ENCODE assay signal across 26 cellular contexts in the genomic region with DNA sequence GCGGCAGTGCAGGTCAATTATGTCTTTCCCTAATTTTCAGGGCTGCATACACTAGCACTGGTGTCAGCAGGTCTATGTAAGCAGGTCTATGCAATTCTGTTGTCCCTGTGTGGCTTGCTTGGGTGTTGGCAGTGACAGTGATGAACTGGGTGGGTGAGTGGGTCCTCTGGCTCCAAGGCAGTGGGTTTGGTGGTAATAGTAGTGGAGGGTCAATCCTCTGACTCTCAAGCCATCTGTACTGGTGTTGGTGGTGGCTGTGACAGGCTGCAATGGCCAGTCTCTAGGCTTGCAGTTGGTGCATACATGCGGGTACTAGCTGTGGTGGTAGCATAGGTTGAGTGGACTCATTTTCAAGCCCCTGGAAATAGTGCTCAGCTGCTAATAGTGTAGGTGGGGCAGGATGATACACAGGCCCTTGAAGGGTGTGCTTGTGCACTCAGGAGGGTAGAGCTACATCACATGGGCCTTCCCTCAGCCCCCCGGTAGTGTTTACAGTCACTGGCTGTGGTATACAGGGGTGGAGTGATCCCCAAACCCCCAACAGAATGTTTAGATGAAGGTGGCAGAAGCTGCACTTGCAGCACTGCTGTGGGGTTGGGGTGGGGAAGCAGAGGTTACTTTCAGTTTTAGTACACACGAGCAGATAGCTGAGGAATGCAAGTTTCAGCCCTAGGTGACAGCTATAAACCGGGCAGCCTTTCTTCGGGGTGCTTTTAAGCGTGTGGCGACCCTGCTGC.
DNase-seq lines count a peak whose midpoint lies in the region; ATAC-seq, FAIRE-seq and TF ChIP-seq lines count a peak whose summit lies in the region.
"Had no signal": no experiment of that assay in that cellular context is flagged by ENCODE, and none has a peak within 500 bp of the region (broad histone marks: within the 10 kb centered on the region; RNA-seq: fewer than 3 reads in every experiment).

No MANE protein-coding gene starts in this region.

- BruUV-seq in GM12878 (replicated peaks; lab: Mats Ljungman, UMichigan) = no TSS peak

- POLR2A ChIA-PET in GM12878 (lab: Charles Lee) = interaction anchor here (0.6 kb wide), 1 partner anchor 148 kb away, joined by 7 read pairs; no protein-coding TSS in a partner anchor

- FAIRE-seq in GM12878 (lab: Jason Lieb, UNC) (no peak), small intestine (lab: Jason Lieb, UNC) (no peak)
- FAIRE-seq: G401.6 had no signal

- WGBS in GM12878 (ENCODE audit: insufficient coverage, insufficient replicate concordance, low lambda C conversion rate, missing lambda C conversion rate) = 12% methylated on average over 8 of the region's 8 CpGs
- WGBS in small intestine, 3 donors = 40 to 65% (median 55%) methylated on average over 8 of the region's 8 CpGs

- intact Hi-C loops in GM12878 (cut with micrococcal nuclease; ENCODE audit: unreplicated experiment) = no loop called here

- in situ Hi-C loops in GM12878 (cut with MboI) = no loop called here

- no peak for TF ChIP-seq POLR2A in GM12878 (IDR thresholded peaks at IDR 0.05; ENCODE audit: low read depth, low read length)

- H4K20me1 ChIP-seq in GM12878 (ENCODE audit: control insufficient read depth, insufficient read depth) = no peaks in the 10 kb centered on the region

- TF ChIP-seq EP300 in GM12878 (IDR thresholded peaks at IDR 0.05; ENCODE audit: borderline replicate concordance in 1 of 2, control insufficient read depth in 1 of 2, low read depth in 2 of 2, low read length in 2 of 2) = no peak

- RAD21 ChIA-PET in GM12878 (lab: Charles Lee; ENCODE audit: unreplicated experiment) = no interaction called here

- no peaks in the 10 kb centered on the region for H3K79me2 ChIP-seq in GM12878 (ENCODE audit: control insufficient read depth, insufficient read depth, low read length)
- H3K79me2 ChIP-seq: parathyroid adenoma had no signal

- no peak overlapping the region for H3K4me2 ChIP-seq in GM12878 (ENCODE audit: control insufficient read depth, insufficient read depth)

- no peak overlapping the region for H2AFZ ChIP-seq in GM12878 (ENCODE audit: control insufficient read depth, low read depth, low read length)
- H2AFZ ChIP-seq: parathyroid adenoma had no signal

- no peaks in the 10 kb centered on the region for H3K4me1 ChIP-seq in GM12878 (ENCODE audit: control insufficient read depth, insufficient read depth, low read length)
- H3K4me1 ChIP-seq in small intestine (ENCODE audit: control insufficient read depth in 2 of 2, insufficient read depth in 1 of 2, low read depth in 1 of 2, low read length in 1 of 2) = no peaks in the 10 kb centered on the region
- H3K4me1 ChIP-seq: parathyroid adenoma, sigmoid colon, uterus had no signal

- H3K4me3 ChIP-seq in GM12878 (no peak overlapping the region), small intestine (ENCODE audit: low read depth in 1 of 2, low read length in 2 of 2) (no peak overlapping the region), coronary artery (no peak overlapping the region)
- H3K4me3 ChIP-seq: sigmoid colon, uterus had no signal

- H3K9ac ChIP-seq in GM12878 (ENCODE audit: control insufficient read depth, insufficient read depth, low read length) = no peak overlapping the region
- H3K9ac ChIP-seq: parathyroid adenoma had no signal

- DNase-seq in HT1080 (ENCODE audit: low read depth) (peak; percentile 12), GM12878 (ENCODE audit: low read depth, low spot score) (no peak), small intestine (peak; percentile 4), cerebellar cortex (ENCODE audit: low spot score) (no peak), coronary artery (ENCODE audit: low spot score) (no peak), HUDEP-2 (lab: John Stamatoyannopoulos, UW; ENCODE audit: unreplicated experiment in 76 of 76) (no peak)
- DNase-seq: activated CD4-positive, alpha-beta T cell treated with anti-CD3 and anti-CD28 coated beads for 4 hours; activated naive CD4-positive, alpha-beta T cell; activated T-cell treated with anti-CD3 and anti-CD28 coated beads, Interleukin-2, amount 50 U/mL, for 4 hours; amniotic stem cell; CD4-positive, alpha-beta memory T cell; DMS153; glutamatergic neuron; left colon; midbrain; NCI-H1436 treated with DMSO at 0.1 percent for 48 hours; NCI-H2171 treated with DMSO at 0.1 percent for 48 hours; NCI-H526 treated with DMSO at 0.1 percent for 48 hours; SHP77 treated with DMSO at 0.1 percent for 48 hours; sigmoid colon; substantia nigra; T-helper 1 cell; uterus had no signal

- H3K27me3 ChIP-seq in GM12878 (replicated peaks in 1 of 2; ENCODE audit: control insufficient read depth in 2 of 2, insufficient read depth in 2 of 2, low read length in 1 of 2) = no peaks in the 10 kb centered on the region
- no peaks in the 10 kb centered on the region for H3K27me3 ChIP-seq in small intestine (ENCODE audit: control insufficient read depth in 2 of 2, insufficient read depth in 2 of 2, low read length in 2 of 2)
- H3K27me3 ChIP-seq: sigmoid colon, uterus had no signal

- peak; percentile 52 for ATAC-seq in GM18502 (IDR thresholded peaks at IDR 0.05; ENCODE audit: poor library complexity, unreplicated experiment)
- ATAC-seq in GM12878 = peak; percentile 73
- ATAC-seq: activated T-cell treated with anti-CD3 and anti-CD28 coated beads, Interleukin-2, amount 50 U/mL, for 4 hours; left colon had no signal

- SMC1A ChIA-PET in GM12878 (lab: Charles Lee; ENCODE audit: uncharacterized antibody, unreplicated experiment) = no interaction called here

- H3K36me3 ChIP-seq in GM12878 (ENCODE audit: control insufficient read depth in 2 of 2, insufficient read depth in 2 of 2, low read length in 1 of 2) (no peaks in the 10 kb centered on the region), small intestine (ENCODE audit: control insufficient read depth in 2 of 2, insufficient read depth in 2 of 2, low read length in 2 of 2) (no peaks in the 10 kb centered on the region)
- H3K36me3 ChIP-seq: sigmoid colon, uterus had no signal

- CTCF ChIA-PET in GM12878 (lab: Yijun Ruan, JAX) = no interaction called here

- no peak for TF ChIP-seq CTCF in GM12878 (IDR thresholded peaks at IDR 0.05 in 2 of 3, conservative IDR thresholded peaks at IDR 0.05 in 1 of 3; ENCODE audit: control insufficient read depth in 2 of 3, extremely low read depth in 1 of 3, insufficient read depth in 1 of 3, low read depth in 3 of 3, low read length in 3 of 3)
- no peak for TF ChIP-seq CTCF in coronary artery (IDR thresholded peaks at IDR 0.05)

- no peak for TF ChIP-seq RAD21 in GM12878 (IDR thresholded peaks at IDR 0.05; ENCODE audit: insufficient read depth, low read depth, low read length)

- H3K27ac ChIP-seq in GM12878 (ENCODE audit: control insufficient read depth, insufficient read depth) = no peak overlapping the region
- no peak overlapping the region for H3K27ac ChIP-seq in small intestine (ENCODE audit: low read depth in 1 of 2, low read length in 1 of 2)
- no peak overlapping the region for H3K27ac ChIP-seq in coronary artery
- H3K27ac ChIP-seq: parathyroid adenoma, sigmoid colon, uterus had no signal

- H3K9me3 ChIP-seq in GM12878 (replicated peaks; ENCODE audit: control insufficient read depth, insufficient read depth, low read length) = no peaks in the 10 kb centered on the region
- no peaks in the 10 kb centered on the region for H3K9me3 ChIP-seq in small intestine (ENCODE audit: control insufficient read depth, low read depth)
- H3K9me3 ChIP-seq: sigmoid colon, uterus had no signal

TF ChIP-seq in GM12878, 131 proteins besides CTCF, POLR2A, EP300 and RAD21:
- TF ChIP-seq, protein P1, sequence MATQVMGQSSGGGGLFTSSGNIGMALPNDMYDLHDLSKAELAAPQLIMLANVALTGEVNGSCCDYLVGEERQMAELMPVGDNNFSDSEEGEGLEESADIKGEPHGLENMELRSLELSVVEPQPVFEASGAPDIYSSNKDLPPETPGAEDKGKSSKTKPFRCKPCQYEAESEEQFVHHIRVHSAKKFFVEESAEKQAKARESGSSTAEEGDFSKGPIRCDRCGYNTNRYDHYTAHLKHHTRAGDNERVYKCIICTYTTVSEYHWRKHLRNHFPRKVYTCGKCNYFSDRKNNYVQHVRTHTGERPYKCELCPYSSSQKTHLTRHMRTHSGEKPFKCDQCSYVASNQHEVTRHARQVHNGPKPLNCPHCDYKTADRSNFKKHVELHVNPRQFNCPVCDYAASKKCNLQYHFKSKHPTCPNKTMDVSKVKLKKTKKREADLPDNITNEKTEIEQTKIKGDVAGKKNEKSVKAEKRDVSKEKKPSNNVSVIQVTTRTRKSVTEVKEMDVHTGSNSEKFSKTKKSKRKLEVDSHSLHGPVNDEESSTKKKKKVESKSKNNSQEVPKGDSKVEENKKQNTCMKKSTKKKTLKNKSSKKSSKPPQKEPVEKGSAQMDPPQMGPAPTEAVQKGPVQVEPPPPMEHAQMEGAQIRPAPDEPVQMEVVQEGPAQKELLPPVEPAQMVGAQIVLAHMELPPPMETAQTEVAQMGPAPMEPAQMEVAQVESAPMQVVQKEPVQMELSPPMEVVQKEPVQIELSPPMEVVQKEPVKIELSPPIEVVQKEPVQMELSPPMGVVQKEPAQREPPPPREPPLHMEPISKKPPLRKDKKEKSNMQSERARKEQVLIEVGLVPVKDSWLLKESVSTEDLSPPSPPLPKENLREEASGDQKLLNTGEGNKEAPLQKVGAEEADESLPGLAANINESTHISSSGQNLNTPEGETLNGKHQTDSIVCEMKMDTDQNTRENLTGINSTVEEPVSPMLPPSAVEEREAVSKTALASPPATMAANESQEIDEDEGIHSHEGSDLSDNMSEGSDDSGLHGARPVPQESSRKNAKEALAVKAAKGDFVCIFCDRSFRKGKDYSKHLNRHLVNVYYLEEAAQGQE (IDR thresholded peaks at IDR 0.05; ENCODE audit: low read depth, low read length) = no peak
- 0 out of 2 replicates have a peak, but pooled peaks have one; percentile 36 for TF ChIP-seq NR2F1 (conservative IDR thresholded peaks at IDR 0.05)
TF ChIP-seq in GM12878: peak in this region for 1.

Comparison
In these comparisons a context has a peak if more than half of its experiments do, and no peak if none do; other contexts are left out.
1. DNase-seq: peak in HT1080 (single experiment) and small intestine (single experiment); none in GM12878 (single experiment), cerebellar cortex (single experiment), coronary artery (single experiment) and HUDEP-2 (0 of 76).